ENCODE assay signal across 8 cellular contexts in genomic region chr19:41876847-41877489, GRCh38. TPM values are rescaled to one million over a fixed set of nuclear protein-coding genes. Genes with fewer than 3 reads are reported as not detected.
DNase-seq lines count a peak whose midpoint lies in the region; ATAC-seq and TF ChIP-seq lines count a peak whose summit lies in the region.

Gene CD79A (plus strand): TSS chr19:41877279. CDS start chr19:41877305, 26 bp downstream.

- peak within 1 kb of the TSS; percentile 65 for H3K4me3 Mint-ChIP-seq in activated T-helper 17 cell treated with anti-CD3 and anti-CD28 coated beads, Interleukin-2, amount 50 U/mL, for 72 hours

- no peak within 1 kb of the TSS for H3K4me3 ChIP-seq in A673 (ENCODE audit: low read depth, low read length, poor library complexity, severe bottlenecking)

- no peak for TF ChIP-seq CTCF in A673 (conservative IDR thresholded peaks at IDR 0.05; ENCODE audit: low read depth, low read length)

- peaks cover 57% of the 10 kb centered on the region for H3K4me1 ChIP-seq in A673 (ENCODE audit: insufficient read depth, low read length, poor library complexity, severe bottlenecking)

- POLR2A ChIA-PET in A673 (lab: Charles Lee; ENCODE audit: low non-redundant PET) = no interaction called here

- CTCF ChIA-PET in A673 (lab: Charles Lee) = no interaction called here

- no peaks in the 10 kb centered on the region for H3K27me3 ChIP-seq in A673 (replicated peaks; ENCODE audit: insufficient read depth, low read depth, low read length, poor library complexity)

- peaks cover 14% of the 10 kb centered on the region for H3K36me3 Mint-ChIP-seq in activated T-helper 17 cell treated with anti-CD3 and anti-CD28 coated beads, Interleukin-2, amount 50 U/mL, for 72 hours (ENCODE audit: low read depth)

- H3K27ac ChIP-seq in A673 (ENCODE audit: low read depth, low read length, poor library complexity, severe bottlenecking) = peak within 1 kb of the TSS; percentile 65

- ATAC-seq in GM18868 (IDR thresholded peaks at IDR 0.05; ENCODE audit: unreplicated experiment) (peak; percentile 70), HG02981 (IDR thresholded peaks at IDR 0.05; ENCODE audit: unreplicated experiment) (peak; percentile 59), SK-N-SH treated with all-trans-retinoic acid at 6 μM for 48 hours (no peak)
- no peak for ATAC-seq in activated T-helper 17 cell treated with anti-CD3 and anti-CD28 coated beads, Interleukin-2, amount 50 U/mL, for 72 hours (replicated peaks)

- no peaks in the 10 kb centered on the region for H3K27me3 Mint-ChIP-seq in activated T-helper 17 cell treated with anti-CD3 and anti-CD28 coated beads, Interleukin-2, amount 50 U/mL, for 72 hours

- H3K9me3 Mint-ChIP-seq in activated T-helper 17 cell treated with anti-CD3 and anti-CD28 coated beads, Interleukin-2, amount 50 U/mL, for 72 hours = no peaks in the 10 kb centered on the region

- peaks cover 11% of the 10 kb centered on the region for H3K36me3 ChIP-seq in A673 (ENCODE audit: insufficient read depth, low read length, poor library complexity, severe bottlenecking)

- peaks cover 20% of the 10 kb centered on the region for H3K4me1 Mint-ChIP-seq in activated T-helper 17 cell treated with anti-CD3 and anti-CD28 coated beads, Interleukin-2, amount 50 U/mL, for 72 hours

- H3K9me3 ChIP-seq in A673 (ENCODE audit: low read depth, low read length, poor library complexity, severe bottlenecking) = no peaks in the 10 kb centered on the region

- peak within 1 kb of the TSS; percentile 83 for H3K27ac Mint-ChIP-seq in activated T-helper 17 cell treated with anti-CD3 and anti-CD28 coated beads, Interleukin-2, amount 50 U/mL, for 72 hours

- DNase-seq in A673 (ENCODE audit: low spot score) (no peak), SHP77 treated with DMSO at 0.1 percent for 48 hours (lab: John Stamatoyannopoulos, UW) (no peak), kidney glomerular epithelial cell (lab: John Stamatoyannopoulos, UW) (no peak)
- no peak for DNase-seq in activated effector memory CD4-positive, alpha-beta T cell treated with anti-CD3 and anti-CD28 coated beads, Interleukin-2, amount 50 U/mL, for 16 hours

- no TSS peak for BruUV-seq in A673 (replicated peaks; lab: Mats Ljungman, UMichigan)

- intact Hi-C loops in A673 (cut with micrococcal nuclease; ENCODE audit: unreplicated experiment) = no loop called here

TF ChIP-seq in SK-N-SH treated with all-trans-retinoic acid at 6 μM for 48 hours, 23 proteins besides CTCF, POLR2A, EP300 and RAD21:
- TF ChIP-seq RARB (CRISPR knock-in tag; IDR thresholded peaks at IDR 0.05) (no peak), TCF4 (CRISPR knock-in tag; IDR thresholded peaks at IDR 0.05; ENCODE audit: borderline replicate concordance) (no peak), ZC3H10 (CRISPR knock-in tag; IDR thresholded peaks at IDR 0.05) (no peak), ESRRG (CRISPR knock-in tag; IDR thresholded peaks at IDR 0.05) (no peak), BACH2 (CRISPR knock-in tag; IDR thresholded peaks at IDR 0.05; ENCODE audit: borderline replicate concordance) (no peak), ISL1 (CRISPR knock-in tag; IDR thresholded peaks at IDR 0.05) (no peak), CSRNP3 (CRISPR knock-in tag; IDR thresholded peaks at IDR 0.05) (no peak), PPARA (CRISPR knock-in tag; IDR thresholded peaks at IDR 0.05; ENCODE audit: borderline replicate concordance) (no peak), TOX (CRISPR knock-in tag; IDR thresholded peaks at IDR 0.05; ENCODE audit: borderline replicate concordance) (no peak), CSDC2 (CRISPR knock-in tag; IDR thresholded peaks at IDR 0.05) (no peak), ARNTL (CRISPR knock-in tag; IDR thresholded peaks at IDR 0.05; ENCODE audit: borderline replicate concordance, low read depth) (no peak), GLIS3 (CRISPR knock-in tag; IDR thresholded peaks at IDR 0.05) (no peak), SNAI2 (CRISPR knock-in tag; IDR thresholded peaks at IDR 0.05) (no peak), ZNF8 (CRISPR knock-in tag; IDR thresholded peaks at IDR 0.05) (no peak)
- TF ChIP-seq, protein P1, sequence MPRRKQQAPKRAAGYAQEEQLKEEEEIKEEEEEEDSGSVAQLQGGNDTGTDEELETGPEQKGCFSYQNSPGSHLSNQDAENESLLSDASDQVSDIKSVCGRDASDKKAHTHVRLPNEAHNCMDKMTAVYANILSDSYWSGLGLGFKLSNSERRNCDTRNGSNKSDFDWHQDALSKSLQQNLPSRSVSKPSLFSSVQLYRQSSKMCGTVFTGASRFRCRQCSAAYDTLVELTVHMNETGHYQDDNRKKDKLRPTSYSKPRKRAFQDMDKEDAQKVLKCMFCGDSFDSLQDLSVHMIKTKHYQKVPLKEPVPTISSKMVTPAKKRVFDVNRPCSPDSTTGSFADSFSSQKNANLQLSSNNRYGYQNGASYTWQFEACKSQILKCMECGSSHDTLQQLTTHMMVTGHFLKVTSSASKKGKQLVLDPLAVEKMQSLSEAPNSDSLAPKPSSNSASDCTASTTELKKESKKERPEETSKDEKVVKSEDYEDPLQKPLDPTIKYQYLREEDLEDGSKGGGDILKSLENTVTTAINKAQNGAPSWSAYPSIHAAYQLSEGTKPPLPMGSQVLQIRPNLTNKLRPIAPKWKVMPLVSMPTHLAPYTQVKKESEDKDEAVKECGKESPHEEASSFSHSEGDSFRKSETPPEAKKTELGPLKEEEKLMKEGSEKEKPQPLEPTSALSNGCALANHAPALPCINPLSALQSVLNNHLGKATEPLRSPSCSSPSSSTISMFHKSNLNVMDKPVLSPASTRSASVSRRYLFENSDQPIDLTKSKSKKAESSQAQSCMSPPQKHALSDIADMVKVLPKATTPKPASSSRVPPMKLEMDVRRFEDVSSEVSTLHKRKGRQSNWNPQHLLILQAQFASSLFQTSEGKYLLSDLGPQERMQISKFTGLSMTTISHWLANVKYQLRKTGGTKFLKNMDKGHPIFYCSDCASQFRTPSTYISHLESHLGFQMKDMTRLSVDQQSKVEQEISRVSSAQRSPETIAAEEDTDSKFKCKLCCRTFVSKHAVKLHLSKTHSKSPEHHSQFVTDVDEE (CRISPR knock-in tag; IDR thresholded peaks at IDR 0.05) = no peak
- TF ChIP-seq, protein P2, sequence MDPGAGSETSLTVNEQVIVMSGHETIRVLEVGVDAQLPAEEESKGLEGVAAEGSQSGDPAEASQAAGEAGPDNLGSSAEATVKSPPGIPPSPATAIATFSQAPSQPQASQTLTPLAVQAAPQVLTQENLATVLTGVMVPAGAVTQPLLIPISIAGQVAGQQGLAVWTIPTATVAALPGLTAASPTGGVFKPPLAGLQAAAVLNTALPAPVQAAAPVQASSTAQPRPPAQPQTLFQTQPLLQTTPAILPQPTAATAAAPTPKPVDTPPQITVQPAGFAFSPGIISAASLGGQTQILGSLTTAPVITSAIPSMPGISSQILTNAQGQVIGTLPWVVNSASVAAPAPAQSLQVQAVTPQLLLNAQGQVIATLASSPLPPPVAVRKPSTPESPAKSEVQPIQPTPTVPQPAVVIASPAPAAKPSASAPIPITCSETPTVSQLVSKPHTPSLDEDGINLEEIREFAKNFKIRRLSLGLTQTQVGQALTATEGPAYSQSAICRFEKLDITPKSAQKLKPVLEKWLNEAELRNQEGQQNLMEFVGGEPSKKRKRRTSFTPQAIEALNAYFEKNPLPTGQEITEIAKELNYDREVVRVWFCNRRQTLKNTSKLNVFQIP (CRISPR knock-in tag; IDR thresholded peaks at IDR 0.05; ENCODE audit: borderline replicate concordance, low read depth) = no peak
- TF ChIP-seq, protein P3, sequence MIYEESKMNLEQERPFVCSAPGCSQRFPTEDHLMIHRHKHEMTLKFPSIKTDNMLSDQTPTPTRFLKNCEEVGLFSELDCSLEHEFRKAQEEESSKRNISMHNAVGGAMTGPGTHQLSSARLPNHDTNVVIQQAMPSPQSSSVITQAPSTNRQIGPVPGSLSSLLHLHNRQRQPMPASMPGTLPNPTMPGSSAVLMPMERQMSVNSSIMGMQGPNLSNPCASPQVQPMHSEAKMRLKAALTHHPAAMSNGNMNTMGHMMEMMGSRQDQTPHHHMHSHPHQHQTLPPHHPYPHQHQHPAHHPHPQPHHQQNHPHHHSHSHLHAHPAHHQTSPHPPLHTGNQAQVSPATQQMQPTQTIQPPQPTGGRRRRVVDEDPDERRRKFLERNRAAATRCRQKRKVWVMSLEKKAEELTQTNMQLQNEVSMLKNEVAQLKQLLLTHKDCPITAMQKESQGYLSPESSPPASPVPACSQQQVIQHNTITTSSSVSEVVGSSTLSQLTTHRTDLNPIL (CRISPR knock-in tag; IDR thresholded peaks at IDR 0.05; ENCODE audit: low read depth) = no peak

RNA-seq across cellular contexts. Expression of gene CD79A, which starts in this region (rescaled TPM):
- total RNA-seq in A673 (2021) = 14.4 and 17.8 TPM in 2 replicates
- under 1 TPM; 0.22 to 0.98 TPM for total RNA-seq in activated T-helper 17 cell treated with anti-CD3 and anti-CD28 coated beads, Interleukin-2, amount 50 U/mL, for 72 hours

Comparison
In these comparisons a context has a peak if more than half of its experiments do, and no peak if none do; other contexts are left out.
1. ATAC-seq: peak in GM18868 (single experiment) and HG02981 (single experiment); none in activated T-helper 17 cell treated with anti-CD3 and anti-CD28 coated beads, Interleukin-2, amount 50 U/mL, for 72 hours (single experiment) and SK-N-SH treated with all-trans-retinoic acid at 6 μM for 48 hours (single experiment).